Comparison of ENCODE assay signal across 27 cellular contexts in the genomic region with DNA sequence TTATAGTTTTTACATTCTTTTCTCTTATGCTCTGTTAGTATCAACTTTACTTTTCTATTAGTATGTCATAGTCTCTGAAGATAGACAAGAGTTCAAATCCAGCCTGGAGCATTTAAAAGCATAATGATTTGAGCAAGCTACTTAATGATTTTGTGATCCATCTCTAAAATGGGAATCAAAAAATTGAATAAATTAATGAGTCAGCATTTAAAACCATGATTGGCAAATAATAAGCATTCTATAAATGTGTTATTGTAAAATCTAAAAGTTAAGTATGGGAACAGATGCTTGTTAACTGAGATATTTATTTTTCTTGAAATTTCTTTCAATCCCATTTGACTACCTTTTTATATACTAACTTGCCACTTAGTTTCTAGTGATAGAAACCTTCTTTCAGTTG.
"Had no signal": no experiment of that assay in that cellular context is flagged by ENCODE, and none has a peak within 500 bp of the region (broad histone marks: within the 10 kb centered on the region; RNA-seq: fewer than 3 reads in every experiment).

No MANE protein-coding gene starts in this region.

- H2AFZ ChIP-seq: neural progenitor cell, parathyroid adenoma had no signal

- H3K79me2 ChIP-seq: parathyroid adenoma had no signal

- H3K36me3 ChIP-seq: neural progenitor cell, ovary, spleen, stomach, thoracic aorta, thyroid gland, tibial nerve, upper lobe of left lung, vagina had no signal

- H3K27ac ChIP-seq: ovary, parathyroid adenoma, psoas muscle, skin epidermis, spleen, stomach, thoracic aorta, thyroid gland, tibial nerve, upper lobe of left lung, vagina had no signal

- H3K9ac ChIP-seq: neural progenitor cell, parathyroid adenoma had no signal

- H3K4me2 ChIP-seq: neural progenitor cell, smooth muscle cell had no signal

- H3K4me3 ChIP-seq: neural progenitor cell, ovary, psoas muscle, skin epidermis, smooth muscle cell, spleen, stomach, thoracic aorta, thyroid gland, tibial nerve, upper lobe of left lung, vagina had no signal

- H3K4me1 ChIP-seq: parathyroid adenoma, psoas muscle, stomach, thyroid gland, tibial nerve, upper lobe of left lung, vagina had no signal

- DNase-seq: natural killer cell; occipital lobe; ovary; posterior cingulate gyrus; psoas muscle; right cardiac atrium; spleen; stimulated activated CD4-positive, alpha-beta T cell treated with anti-CD3 and anti-CD28 coated beads, Interleukin-12 subunit alpha, Interleukin-12 subunit beta, amount 100 ng/mL, for 4 hours; stimulated activated CD4-positive, alpha-beta T cell treated with anti-CD3 and anti-CD28 coated beads, Interleukin-1b, Interleukin-23, amount 100 ng/mL, for 48 hours; stimulated activated CD4-positive, alpha-beta T cell treated with anti-CD3 and anti-CD28 coated beads, Interleukin-4, amount 100 ng/mL, for 1 hour; stimulated activated CD4-positive, alpha-beta T cell treated with anti-CD3 and anti-CD28 coated beads, Interleukin-4, amount 100 ng/mL, for 4 hours; stimulated activated CD8-positive, alpha-beta memory T cell treated with anti-CD3 and anti-CD28 coated beads, Interleukin-4, amount 100 ng/mL, for 48 hours; stimulated activated naive CD4-positive, alpha-beta T cell; stimulated activated naive CD8-positive, alpha-beta T cell treated with anti-CD3 and anti-CD28 coated beads, Interleukin-15, Interleukin-2, amounts not matched to agents 100 U/mL and 50 U/mL, for 24 hours; stomach; thyroid gland; trophoblast cell; upper lobe of left lung had no signal

- ATAC-seq: natural killer cell; psoas muscle; right cardiac atrium; sciatic nerve; stimulated activated memory B cell treated with anti-CD40 and anti-IgM and Interleukin-4, amounts not matched to agents 10 μg/mL and 1 μg/mL and 100 μg/mL, for 72 hours; stimulated activated naive CD8-positive, alpha-beta T cell treated with anti-CD3 and anti-CD28 coated beads, Interleukin-15, Interleukin-2, amounts not matched to agents 100 U/mL and 50 U/mL, for 24 hours had no signal

- H3K9me3 ChIP-seq: ovary, psoas muscle, stomach, thoracic aorta, thyroid gland, tibial nerve, upper lobe of left lung, vagina had no signal

- H3K27me3 ChIP-seq: neural progenitor cell, ovary, spleen, stomach, thyroid gland, tibial nerve, upper lobe of left lung, vagina had no signal
